13 cellular contexts compared by ENCODE assay signal in the genomic region with DNA sequence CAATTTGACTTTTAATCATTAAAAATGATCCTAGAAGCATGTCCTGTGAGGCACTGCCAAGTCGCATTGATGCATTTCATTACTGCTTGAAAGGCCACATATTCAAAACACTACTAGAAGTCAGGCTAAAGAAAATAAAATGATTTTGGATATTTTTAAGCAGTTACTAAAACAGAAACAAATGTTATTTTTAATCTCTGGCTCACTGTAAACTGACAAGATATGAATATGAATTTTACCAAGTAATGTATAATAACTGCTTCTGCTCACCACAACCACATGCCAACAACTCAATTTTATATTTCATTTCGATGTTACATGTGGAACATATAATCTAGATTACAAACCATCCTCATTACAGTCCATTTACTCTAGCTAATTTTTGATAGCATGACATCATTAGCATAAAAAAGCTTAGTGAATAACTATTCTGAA.
DNase-seq lines count a peak whose midpoint lies in the region; ATAC-seq, FAIRE-seq and TF ChIP-seq lines count a peak whose summit lies in the region.
"Had no signal": no experiment of that assay in that cellular context is flagged by ENCODE, and none has a peak within 500 bp of the region (broad histone marks: within the 10 kb centered on the region; RNA-seq: fewer than 3 reads in every experiment).

No MANE protein-coding gene starts in this region.

- peak overlapping the region; percentile 64 to 67 for H3K27ac ChIP-seq in left lung
- no peak overlapping the region for H3K27ac ChIP-seq in small intestine (ENCODE audit: low read depth in 1 of 2, low read length in 1 of 2)

- H3K9me3 ChIP-seq in left lung (no peaks in the 10 kb centered on the region), small intestine (ENCODE audit: control insufficient read depth, low read depth) (no peaks in the 10 kb centered on the region)
- H3K9me3 ChIP-seq: suprapubic skin had no signal

- intact Hi-C loops in left lung (cut with DNase I), result no loop called here

- TF ChIP-seq CTCF in GM12865 (IDR thresholded peaks at IDR 0.05; ENCODE audit: insufficient read depth, low read depth, low read length, missing control alignments) (no peak), left lung (IDR thresholded peaks at IDR 0.05) (no peak)

- FAIRE-seq in small intestine (lab: Jason Lieb, UNC), result no peak
- FAIRE-seq: TTC549 had no signal

- H3K4me1 ChIP-seq in left lung (peaks cover 17 to 64% of the 10 kb centered on the region in 2 donors), small intestine (ENCODE audit: control insufficient read depth in 2 of 2, insufficient read depth in 1 of 2, low read depth in 1 of 2, low read length in 1 of 2) (peaks cover 2 to 14% of the 10 kb centered on the region in 2 donors)

- ATAC-seq in GM21423 (IDR thresholded peaks at IDR 0.05; ENCODE audit: unreplicated experiment) (peak; percentile 22), HG03520 (IDR thresholded peaks at IDR 0.05; ENCODE audit: unreplicated experiment) (peak; percentile 32), left lung (no peak)

- H3K36me3 ChIP-seq in left lung, result no peaks in the 10 kb centered on the region
- H3K36me3 ChIP-seq in small intestine (ENCODE audit: control insufficient read depth in 2 of 2, insufficient read depth in 2 of 2, low read length in 2 of 2), result no peaks in the 10 kb centered on the region
- H3K36me3 ChIP-seq: suprapubic skin had no signal

- DNase-seq in GM12865 (ENCODE audit: low read depth) (peak; percentile 49), left lung (no peak), NCI-H1105 (lab: John Stamatoyannopoulos, UW) (no peak), small intestine (no peak), SW 1271 (lab: John Stamatoyannopoulos, UW) (no peak)
- DNase-seq in stimulated activated CD4-positive, alpha-beta T cell treated with anti-CD3 and anti-CD28 coated beads, Interleukin-2, amount 100 ng/mL, for 48 hours, result no peak
- DNase-seq: mammary epithelial cell, NCI-H510A had no signal

- WGBS in small intestine, 3 donors, result 57 to 92% (median 62%) methylated on average over 2 of the region's 2 CpGs

- H3K27me3 ChIP-seq in left lung (no peaks in the 10 kb centered on the region), small intestine (ENCODE audit: control insufficient read depth in 2 of 2, insufficient read depth in 2 of 2, low read length in 2 of 2) (no peaks in the 10 kb centered on the region)
- H3K27me3 ChIP-seq: suprapubic skin had no signal

- H3K4me3 ChIP-seq in GM12865 (ENCODE audit: low read depth, low read length) (no peak overlapping the region), left lung (no peak overlapping the region), small intestine (ENCODE audit: low read depth in 1 of 2, low read length in 2 of 2) (no peak overlapping the region)
- H3K4me3 ChIP-seq: skin epidermis, suprapubic skin had no signal

Comparison
In these comparisons a context has a peak if more than half of its experiments do, and no peak if none do; other contexts are left out.
1. H3K27ac ChIP-seq: peak in left lung (2 of 2); none in small intestine (0 of 2).